In genomic region chr5:42751044-42751443, GRCh38 we compare ENCODE assay signal across 26 cellular contexts. TPM values are rescaled to one million over a fixed set of nuclear protein-coding genes. Genes with fewer than 3 reads are reported as not detected.
"Had no signal": no experiment of that assay in that cellular context is flagged by ENCODE, and none has a peak within 500 bp of the region (broad histone marks: within the 10 kb centered on the region; RNA-seq: fewer than 3 reads in every experiment).

No MANE protein-coding gene starts in this region.

- DNase-seq: activated B cell treated with CpG ODN at 0.5 μM for 24 hours; activated CD4-positive, alpha-beta memory T cell treated with anti-CD3 and anti-CD28 coated beads for 36 hours; activated CD4-positive, alpha-beta T cell treated with anti-CD3 and anti-CD28 coated beads, Interleukin-2, amount 10 ng/mL, durations not matched to agents 7 days and 5 days; activated CD8-positive, alpha-beta memory T cell treated with anti-CD3 and anti-CD28 coated beads for 24 hours; activated gamma-delta T cell; activated naive CD4-positive, alpha-beta T cell treated with anti-CD3 and anti-CD28 coated beads for 36 hours; activated T-cell treated with anti-CD3 and anti-CD28 coated beads for 4 hours; activated T-cell treated with anti-CD3 and anti-CD28 coated beads, Interleukin-2, amount 50 U/mL, for 48 hours; amygdala; MG63; MV-4-11; NCI-H1092 treated with DMSO at 0.1 percent for 48 hours; NCI-H1417 treated with DMSO at 0.1 percent for 48 hours; NCI-H1694; NCI-H2029 treated with DMSO at 0.1 percent for 48 hours; NCI-H2171; NCI-H226; NCI-H526; NCI-H774; NK-92 treated with Interleukin-12 subunit alpha and Interleukin-12 subunit beta, amount 100 ng/mL, for 24 hours; SHP77 treated with DMSO at 0.1 percent for 48 hours; T-helper 17 cell; T-helper 9 cell had no signal

- H3K9me3 ChIP-seq: MG63 had no signal

- H3K27ac ChIP-seq: KMS-11 had no signal

- H3K36me3 ChIP-seq: MG63 had no signal

- H3K27me3 ChIP-seq: MG63 had no signal

- H3K4me3 ChIP-seq: MG63 had no signal

- H3K4me2 ChIP-seq: KMS-11 had no signal

- ATAC-seq: activated T-helper 17 cell treated with anti-CD3 and anti-CD28 coated beads, Interleukin-2, amount 50 U/mL, for 72 hours; T-helper 17 cell had no signal

RNA-seq across cellular contexts. Expression of gene CCDC152, which starts 5.6 kb away (rescaled TPM):
- total RNA-seq: NCI-H460 had no signal
